In the genomic region with DNA sequence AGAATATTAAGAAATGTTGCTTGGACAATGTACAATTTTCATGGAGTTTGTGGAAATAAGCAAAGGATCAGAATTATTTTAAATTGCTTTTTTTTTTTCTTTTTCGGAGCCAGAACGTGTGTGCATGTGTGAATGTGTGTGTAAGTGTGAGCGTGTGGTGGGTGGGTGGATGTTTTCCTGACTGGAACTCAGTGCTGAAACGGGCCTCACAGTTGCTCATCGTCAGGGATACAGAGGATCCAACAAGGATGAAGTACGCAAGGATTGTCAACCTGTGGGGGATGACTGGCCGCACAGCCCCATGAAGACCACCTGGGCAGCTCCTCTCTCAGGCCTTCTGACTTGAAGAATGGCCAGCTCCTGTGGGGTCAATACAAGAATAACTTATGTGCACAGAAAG, we compare ENCODE assay signal across 26 cellular contexts. TPM values are rescaled to one million over a fixed set of nuclear protein-coding genes. Genes with fewer than 3 reads are reported as not detected.
DNase-seq lines count a peak whose midpoint lies in the region; ATAC-seq, FAIRE-seq and TF ChIP-seq lines count a peak whose summit lies in the region.
"Had no signal": no experiment of that assay in that cellular context is flagged by ENCODE, and none has a peak within 500 bp of the region (broad histone marks: within the 10 kb centered on the region; RNA-seq: fewer than 3 reads in every experiment).

No MANE protein-coding gene starts in this region.

- H3K4me2 ChIP-seq in H1 (ENCODE audit: insufficient read depth in 1 of 2, low read depth in 2 of 2, low read length in 2 of 2) (no peak overlapping the region), mesenchymal stem cell (ENCODE audit: low read length, poor library complexity, severe bottlenecking) (no peak overlapping the region)

- TF ChIP-seq EP300 in H1 (IDR thresholded peaks at IDR 0.05; ENCODE audit: borderline replicate concordance in 1 of 2, low read depth in 2 of 2, low read length in 2 of 2), result no peak

- H4K5ac ChIP-seq in H1 (ENCODE audit: insufficient read length, low read depth, low read length), result no peak overlapping the region

- H3K79me2 ChIP-seq in H1 (ENCODE audit: control insufficient read depth in 1 of 2, insufficient read depth in 2 of 2, low read length in 2 of 2), result no peaks in the 10 kb centered on the region

- H2BK20ac ChIP-seq in H1 (ENCODE audit: low read length), result 0 out of 2 replicates have a peak overlapping the region, but pooled peaks have one; percentile 90

- no peak overlapping the region for H3K56ac ChIP-seq in H1 (replicated peaks; ENCODE audit: insufficient read length, low read depth, low read length)

- ATAC-seq in GM18909 (IDR thresholded peaks at IDR 0.05; ENCODE audit: poor library complexity, unreplicated experiment), result no peak
- ATAC-seq in upper lobe of right lung, result no peak
- ATAC-seq: K562, Right ventricle myocardium inferior, SK-N-SH treated with all-trans-retinoic acid at 6 μM for 48 hours had no signal

- H3K9ac ChIP-seq in H1 (replicated peaks in 1 of 4; ENCODE audit: extremely low read depth in 1 of 4, low read depth in 3 of 4, low read length in 3 of 4) (no peak overlapping the region), mesenchymal stem cell (ENCODE audit: low read length) (no peak overlapping the region)
- H3K9ac ChIP-seq: GM23248 had no signal

- H4K91ac ChIP-seq in H1 (replicated peaks; ENCODE audit: insufficient read length, low read length), result no peak overlapping the region
- H4K91ac ChIP-seq in mesenchymal stem cell (ENCODE audit: low read length), result no peak overlapping the region

- H2BK12ac ChIP-seq in H1 (ENCODE audit: low read depth, low read length) (peak overlapping the region; percentile 92; the same call in 1 of the 2 replicates), mesenchymal stem cell (ENCODE audit: low read length in 2 of 2) (no peak overlapping the region)

- H3K9me3 ChIP-seq in H1 (ENCODE audit: insufficient read depth in 2 of 2, low read depth in 1 of 2, low read length in 1 of 2) (no peaks in the 10 kb centered on the region), mesenchymal stem cell (ENCODE audit: control insufficient read depth, low read length) (no peaks in the 10 kb centered on the region), upper lobe of right lung (no peaks in the 10 kb centered on the region)
- H3K9me3 ChIP-seq: BE2C, SJCRH30 had no signal

- no peak overlapping the region for H4K8ac ChIP-seq in H1 (ENCODE audit: extremely low read depth, insufficient read depth, low read length)
- no peak overlapping the region for H4K8ac ChIP-seq in mesenchymal stem cell (ENCODE audit: low read length)

- H2BK15ac ChIP-seq in H1 (ENCODE audit: low read length) (no peak overlapping the region; the same call in 1 of the 2 replicates), mesenchymal stem cell (ENCODE audit: low read depth, poor library complexity, severe bottlenecking) (no peak overlapping the region)

- H3K4me1 ChIP-seq in H1 (replicated peaks in 1 of 4; ENCODE audit: control insufficient read depth in 3 of 4, insufficient read depth in 4 of 4, low read length in 3 of 4), result peaks cover 0 to 19% (median 6%) of the 10 kb centered on the region in 4 experiments; a peak in 5 of 7 replicates
- H3K4me1 ChIP-seq in mesenchymal stem cell (ENCODE audit: control insufficient read depth, insufficient read depth, low read depth, low read length), result peaks cover 12% of the 10 kb centered on the region
- no peaks in the 10 kb centered on the region for H3K4me1 ChIP-seq in upper lobe of right lung
- H3K4me1 ChIP-seq: BE2C had no signal

- H2AFZ ChIP-seq in H1 (ENCODE audit: low read length) (no peak overlapping the region), mesenchymal stem cell (ENCODE audit: low read depth, low read length) (no peak overlapping the region)
- H2AFZ ChIP-seq: GM23248 had no signal

- CTCF ChIA-PET in H1 (lab: Charles Lee; ENCODE audit: partially characterized antibody), result interaction anchor here (1.1 kb wide), 1 partner anchor 11 kb away, joined by 5 read pairs; no protein-coding TSS in a partner anchor

- H3K27ac ChIP-seq in H1 (ENCODE audit: low read depth, low read length), result no peak overlapping the region
- no peak overlapping the region for H3K27ac ChIP-seq in mesenchymal stem cell (ENCODE audit: low read length, poor library complexity, severe bottlenecking)
- no peak overlapping the region for H3K27ac ChIP-seq in upper lobe of right lung
- H3K27ac ChIP-seq: 22Rv1, GM23248, SJCRH30 had no signal

- H3K4ac ChIP-seq in H1 (replicated peaks; ENCODE audit: insufficient read length, low read depth, low read length), result no peak overlapping the region
- H3K4ac ChIP-seq in mesenchymal stem cell (ENCODE audit: low read depth in 1 of 2, low read length in 2 of 2), result no peak overlapping the region

- POLR2A ChIA-PET in H1 (lab: Charles Lee; ENCODE audit: partially characterized antibody), result interaction anchor here (0.6 kb wide), 1 partner anchor 11 kb away, joined by 3 read pairs; no protein-coding TSS in a partner anchor

- H3K14ac ChIP-seq in H1 (ENCODE audit: insufficient read length) (no peak overlapping the region), mesenchymal stem cell (ENCODE audit: low read length in 2 of 2) (no peak overlapping the region)

- H3K23me2 ChIP-seq in H1 (ENCODE audit: low read depth, low read length), result no peaks in the 10 kb centered on the region

- no peak for TF ChIP-seq POLR2A in H1 (IDR thresholded peaks at IDR 0.05; ENCODE audit: control extremely low read depth in 1 of 2, low read depth in 2 of 2, low read length in 2 of 2)

- 85% methylated on average over 7 of the region's 7 CpGs; no CpG with 5 or more reads in 1 of the 2 experiments for WGBS in H1 (ENCODE audit: extremely low coverage in 1 of 2, insufficient coverage in 1 of 2, insufficient read length in 1 of 2, insufficient replicate concordance in 2 of 2, low coverage in 1 of 2, low lambda C conversion rate in 2 of 2, missing lambda C conversion rate in 1 of 2), 2 experiments
- WGBS in mesenchymal stem cell, result 85% methylated on average over 7 of the region's 7 CpGs

- H3K36me3 ChIP-seq in H1 (ENCODE audit: control insufficient read depth in 2 of 4, insufficient read depth in 4 of 4, low read length in 3 of 4) (no peaks in the 10 kb centered on the region), mesenchymal stem cell (ENCODE audit: control insufficient read depth in 1 of 2, insufficient read depth in 2 of 2, low read depth in 1 of 2, low read length in 2 of 2) (no peaks in the 10 kb centered on the region), upper lobe of right lung (no peaks in the 10 kb centered on the region)
- H3K36me3 ChIP-seq: BE2C, SJCRH30 had no signal

- H2BK5ac ChIP-seq in H1 (ENCODE audit: low read depth, low read length) (no peak overlapping the region; the same call in 1 of the 2 replicates), mesenchymal stem cell (ENCODE audit: low read depth, low read length, poor library complexity, severe bottlenecking) (no peak overlapping the region)

- H3K79me1 ChIP-seq in H1 (ENCODE audit: low read depth, low read length) (no peaks in the 10 kb centered on the region), mesenchymal stem cell (replicated peaks; ENCODE audit: low read length, poor library complexity, severe bottlenecking) (no peaks in the 10 kb centered on the region)

- no peak for TF ChIP-seq RAD21 in H1 (IDR thresholded peaks at IDR 0.05 in 1 of 2, conservative IDR thresholded peaks at IDR 0.05 in 1 of 2; ENCODE audit: low read depth in 2 of 2, low read length in 2 of 2)

- H2BK120ac ChIP-seq in H1 (replicated peaks; ENCODE audit: low read depth, low read length) (peak overlapping the region; percentile 24), mesenchymal stem cell (ENCODE audit: low read depth, low read length) (no peak overlapping the region)

- FAIRE-seq in H1 (lab: Jason Lieb, UNC), result no peak
- FAIRE-seq: GM18507, K562, RCC 7860 had no signal

- peak; percentile 25 for DNase-seq in Ammon's horn (ENCODE audit: low spot score)
- no peak for DNase-seq in H1 (ENCODE audit: low read depth in 1 of 2, low spot score in 2 of 2)
- no peak for DNase-seq in mesenchymal stem cell
- no peak for DNase-seq in activated CD4-positive, CD25-positive, alpha-beta regulatory T cell (lab: John Stamatoyannopoulos, UW)
- DNase-seq in upper lobe of right lung, result no peak
- DNase-seq: BE2C; CD8-positive, alpha-beta memory T cell; GM23248; H9; MV-4-11; NCI-H1105; NCI-H1436 treated with DMSO at 0.1 percent for 48 hours; NCI-H187 treated with DMSO at 0.1 percent for 48 hours; NCI-H2107; NCI-H524; NCI-H774; SJCRH30 had no signal

- peak overlapping the region; percentile 60; the same call in 1 of the 2 replicates for H3K18ac ChIP-seq in H1 (ENCODE audit: extremely low read depth, low read length)
- no peak overlapping the region for H3K18ac ChIP-seq in mesenchymal stem cell (ENCODE audit: low read depth in 1 of 2, low read length in 2 of 2)

- peaks cover 0 to 2% (median 0%) of the 10 kb centered on the region in 4 experiments; a peak in 1 of 7 replicates for H3K27me3 ChIP-seq in H1 (replicated peaks in 1 of 4; ENCODE audit: control insufficient read depth in 3 of 4, extremely low read depth in 1 of 4, insufficient read depth in 3 of 4, low read length in 3 of 4)
- H3K27me3 ChIP-seq in mesenchymal stem cell (ENCODE audit: control insufficient read depth in 1 of 2, insufficient read depth in 1 of 2, low read length in 2 of 2), result no peaks in the 10 kb centered on the region
- H3K27me3 ChIP-seq in upper lobe of right lung, result no peaks in the 10 kb centered on the region
- H3K27me3 ChIP-seq: BE2C, SJCRH30 had no signal

- no peaks in the 10 kb centered on the region for H4K20me1 ChIP-seq in H1 (replicated peaks in 1 of 2; ENCODE audit: control insufficient read depth in 1 of 2, insufficient read depth in 2 of 2, low read length in 2 of 2)

- no peak overlapping the region for H3K23ac ChIP-seq in H1 (ENCODE audit: insufficient read length)
- H3K23ac ChIP-seq in mesenchymal stem cell (ENCODE audit: low read length in 2 of 2), result no peak overlapping the region

- no peak overlapping the region for H3K4me3 ChIP-seq in H1 (ENCODE audit: extremely low read depth in 1 of 4, insufficient read depth in 2 of 4, low read depth in 3 of 4, low read length in 4 of 4)
- no peak overlapping the region for H3K4me3 ChIP-seq in mesenchymal stem cell (ENCODE audit: insufficient read depth in 1 of 2, low read depth in 1 of 2, low read length in 2 of 2)
- H3K4me3 ChIP-seq in upper lobe of right lung, result no peak overlapping the region
- H3K4me3 ChIP-seq: GM23248, K562, SJCRH30 had no signal

- no peak for TF ChIP-seq CTCF in H1 (IDR thresholded peaks at IDR 0.05; ENCODE audit: control extremely low read depth in 1 of 3, insufficient read depth in 1 of 3, low read depth in 1 of 3, low read length in 3 of 3)
- TF ChIP-seq CTCF in upper lobe of right lung (IDR thresholded peaks at IDR 0.05), result no peak

- H2AK5ac ChIP-seq in H1 (ENCODE audit: low read depth, low read length) (no peak overlapping the region), mesenchymal stem cell (ENCODE audit: low read length, severe bottlenecking) (peak overlapping the region; percentile 26)

- intact Hi-C loops in upper lobe of right lung (cut with DNase I), result no loop called here

RNA-seq across cellular contexts. Expression of gene IL1B, which starts 17.5 kb away (rescaled TPM):
- total RNA-seq in H1 (2021; fragmentation: NEBNext Ultra II Directional; extraction: Animal tissue kit (Norgen Biotek cat#: 25700)), result not detected in 2 replicates
- not detected in 2 replicates for polyA plus RNA-seq in H1 (2011; rRNA removed)
- 0.12 TPM for polyA plus RNA-seq in H1 (2011; cell fraction: cytosol; rRNA removed)
- not detected for polyA plus RNA-seq in H1 (2011; cell fraction: nucleus; rRNA removed)
- polyA plus RNA-seq in H1 (2012, experiment 1 of 2), result not detected in 4 replicates
- not detected for polyA plus RNA-seq in H1 (2012, experiment 2 of 2)
- polyA plus RNA-seq in H1 (2013, experiment 1 of 2), result not detected
- not detected for polyA plus RNA-seq in H1 (2013, experiment 2 of 2)
- 1.5 TPM in 1 of 2 replicates, not detected in the other for polyA minus RNA-seq in H1 (2011; rRNA and poly(A)+ RNA removed)
- polyA minus RNA-seq in H1 (2011; cell fraction: cytosol; rRNA and poly(A)+ RNA removed), result not detected
- not detected for polyA minus RNA-seq in H1 (2011; cell fraction: nucleus; rRNA and poly(A)+ RNA removed)
- polyA plus RNA-seq in mesenchymal stem cell (2013, experiment 1 of 2), result 5.3 TPM
- 5.7 TPM for polyA plus RNA-seq in mesenchymal stem cell (2013, experiment 2 of 2)
- 11.5 TPM for total RNA-seq in upper lobe of right lung
- total RNA-seq: CD8-positive, alpha-beta memory T cell; H9; Right ventricle myocardium inferior; SJCRH30 had no signal
- polyA plus RNA-seq: CD8-positive, alpha-beta memory T cell; K562 had no signal

RNA-seq across cellular contexts. Expression of gene IL1A, which starts 34.8 kb away (rescaled TPM):
- 0.34 and 0.74 TPM in 2 replicates for total RNA-seq in H1 (2021; fragmentation: NEBNext Ultra II Directional; extraction: Animal tissue kit (Norgen Biotek cat#: 25700))
- 0.25 and 0.32 TPM in 2 replicates for polyA plus RNA-seq in H1 (2011; rRNA removed)
- polyA plus RNA-seq in H1 (2011; cell fraction: cytosol; rRNA removed), result 0.25 TPM
- 0.07 TPM for polyA plus RNA-seq in H1 (2011; cell fraction: nucleus; rRNA removed)
- 0.21 to 0.69 TPM (median 0.60 TPM) in 4 replicates for polyA plus RNA-seq in H1 (2012, experiment 1 of 2)
- polyA plus RNA-seq in H1 (2012, experiment 2 of 2), result not detected
- 0.51 TPM for polyA plus RNA-seq in H1 (2013, experiment 1 of 2)
- 0.55 TPM for polyA plus RNA-seq in H1 (2013, experiment 2 of 2)
- 0.37 and 0.41 TPM in 2 replicates for polyA minus RNA-seq in H1 (2011; rRNA and poly(A)+ RNA removed)
- not detected for polyA minus RNA-seq in H1 (2011; cell fraction: cytosol; rRNA and poly(A)+ RNA removed)
- 0.60 TPM for polyA minus RNA-seq in H1 (2011; cell fraction: nucleus; rRNA and poly(A)+ RNA removed)
- 0.72 TPM for polyA plus RNA-seq in mesenchymal stem cell (2013, experiment 1 of 2)
- 0.84 TPM for polyA plus RNA-seq in mesenchymal stem cell (2013, experiment 2 of 2)
- 1.9 TPM for total RNA-seq in upper lobe of right lung
- total RNA-seq: HT-29, LHCN-M2, Right ventricle myocardium inferior, SJCRH30 had no signal
- polyA plus RNA-seq: CD8-positive, alpha-beta memory T cell; GM23248 had no signal

RNA-seq across cellular contexts. Expression of gene CKAP2L, which starts 54.7 kb away (rescaled TPM):
- total RNA-seq in H1 (2021; fragmentation: NEBNext Ultra II Directional; extraction: Animal tissue kit (Norgen Biotek cat#: 25700)), result 19.3 and 20.7 TPM in 2 replicates
- 1.6 and 2.5 TPM in 2 replicates for polyA plus RNA-seq in H1 (2011; rRNA removed)
- 4.1 TPM for polyA plus RNA-seq in H1 (2011; cell fraction: cytosol; rRNA removed)
- polyA plus RNA-seq in H1 (2011; cell fraction: nucleus; rRNA removed), result 4.1 TPM
- polyA plus RNA-seq in H1 (2012, experiment 1 of 2), result 5.7 to 11.6 TPM (median 6.5 TPM) in 4 replicates
- 0.55 TPM for polyA plus RNA-seq in H1 (2012, experiment 2 of 2)
- 12.2 TPM for polyA plus RNA-seq in H1 (2013, experiment 1 of 2)
- polyA plus RNA-seq in H1 (2013, experiment 2 of 2), result 11.0 TPM
- polyA minus RNA-seq in H1 (2011; rRNA and poly(A)+ RNA removed), result 7.0 and 12.7 TPM in 2 replicates
- polyA minus RNA-seq in H1 (2011; cell fraction: cytosol; rRNA and poly(A)+ RNA removed), result 5.7 TPM
- 18.7 TPM for polyA minus RNA-seq in H1 (2011; cell fraction: nucleus; rRNA and poly(A)+ RNA removed)
- 2.7 TPM for polyA plus RNA-seq in mesenchymal stem cell (2013, experiment 1 of 2)
- 3.1 TPM for polyA plus RNA-seq in mesenchymal stem cell (2013, experiment 2 of 2)
- total RNA-seq in upper lobe of right lung, result 0.46 TPM
- polyA plus RNA-seq: CD8-positive, alpha-beta memory T cell had no signal

Comparison
In these comparisons a context has a peak if more than half of its experiments do, and no peak if none do; other contexts are left out.
1. RNA of gene IL1B, which starts 17.5 kb away (total RNA-seq): 11.5 TPM in upper lobe of right lung (single experiment); not detected in H1; every median in the first group is over 10 times any median in the second.
2. RNA of gene CKAP2L, which starts 54.7 kb away (total RNA-seq): 19.3 to 20.7 TPM in H1; 0.46 TPM in upper lobe of right lung (single experiment); every median in the first group is over 10 times any median in the second.